8 cellular contexts compared by ENCODE assay signal in genomic region chr1:154760469-154760933, GRCh38.
DNase-seq lines count a peak whose midpoint lies in the region; ATAC-seq and TF ChIP-seq lines count a peak whose summit lies in the region.

No MANE protein-coding gene starts in this region.

- CTCF ChIA-PET in activated CD4-positive, alpha-beta memory T cell treated with anti-CD3 and anti-CD28 coated beads, Interleukin-2, amount 10 ng/mL, durations not matched to agents 7 days and 5 days (lab: Charles Lee) = interaction anchor here (0.7 to 3.0 kb wide), 23 partner anchors 9 to 279 kb away, joined by 3 to 19 read pairs (median 4); partner anchors contain the start of gene KCNN3

- intact Hi-C loops in mucosa of descending colon (cut with DNase I, micrococcal nuclease) = no loop called here

- peaks cover 36% of the 10 kb centered on the region for H3K27me3 Mint-ChIP-seq in activated CD4-positive, alpha-beta memory T cell treated with anti-CD3 and anti-CD28 coated beads, Interleukin-2, amount 10 ng/mL, durations not matched to agents 7 days and 5 days

- peak; percentile 98 for ATAC-seq in mucosa of descending colon
- no peak for ATAC-seq in GM21825 (IDR thresholded peaks at IDR 0.05; ENCODE audit: unreplicated experiment)

- H3K36me3 ChIP-seq in ectodermal cell (ENCODE audit: control insufficient read depth, insufficient read depth, low read length) = no peaks in the 10 kb centered on the region
- H3K36me3 ChIP-seq in mucosa of descending colon (ENCODE audit: low read depth) = no peaks in the 10 kb centered on the region

- H3K4me1 Mint-ChIP-seq in activated CD4-positive, alpha-beta memory T cell treated with anti-CD3 and anti-CD28 coated beads, Interleukin-2, amount 10 ng/mL, durations not matched to agents 7 days and 5 days = peaks cover 34% of the 10 kb centered on the region

- WGBS in ectodermal cell, 2 experiments = 2 to 3% methylated on average over 54 of the region's 54 CpGs

- H3K27me3 ChIP-seq in ectodermal cell (ENCODE audit: control insufficient read depth, insufficient read depth, low read length, poor library complexity, severe bottlenecking) = peaks cover 23% of the 10 kb centered on the region

- no peaks in the 10 kb centered on the region for H3K36me3 Mint-ChIP-seq in activated CD4-positive, alpha-beta memory T cell treated with anti-CD3 and anti-CD28 coated beads, Interleukin-2, amount 10 ng/mL, durations not matched to agents 7 days and 5 days (ENCODE audit: low read depth)

- H3K27ac Mint-ChIP-seq in activated CD4-positive, alpha-beta memory T cell treated with anti-CD3 and anti-CD28 coated beads, Interleukin-2, amount 10 ng/mL, durations not matched to agents 7 days and 5 days = no peak overlapping the region

- peak; percentile 61 for DNase-seq in GM03348 (ENCODE audit: low spot score)
- peak; percentile 25 for DNase-seq in NB4 (ENCODE audit: low read depth)
- DNase-seq in activated CD4-positive, alpha-beta memory T cell treated with anti-CD3 and anti-CD28 coated beads, Interleukin-2, amount 10 ng/mL, durations not matched to agents 7 days and 5 days = peak; percentile 80
- peak; percentile 73 to 85 (median 84) for DNase-seq in mucosa of descending colon
- DNase-seq in stimulated activated CD8-positive, alpha-beta memory T cell treated with anti-CD3 and anti-CD28 coated beads, Interleukin-7, amount 100 ng/mL, for 1 hour (ENCODE audit: low read depth in 2 of 2) = peak; percentile 63 to 82
- DNase-seq in NCI-H1417 treated with DMSO at 0.1 percent for 48 hours (lab: John Stamatoyannopoulos, UW) = no peak

- no peak overlapping the region for H3K4me3 ChIP-seq in NB4 (ENCODE audit: low read depth, low read length)
- H3K4me3 ChIP-seq in ectodermal cell (ENCODE audit: insufficient read depth, low read depth, low read length) = peak overlapping the region; percentile 44
- no peak overlapping the region for H3K4me3 ChIP-seq in mucosa of descending colon

- POLR2A ChIA-PET in activated CD4-positive, alpha-beta memory T cell treated with anti-CD3 and anti-CD28 coated beads, Interleukin-2, amount 10 ng/mL, durations not matched to agents 7 days and 5 days (lab: Charles Lee) = interaction anchor here (1.1 to 1.6 kb wide), 2 partner anchors 11 to 31 kb away, joined by 3 to 5 read pairs; no protein-coding TSS in a partner anchor

- H3K9me3 ChIP-seq in ectodermal cell (ENCODE audit: control insufficient read depth, low read length) (no peaks in the 10 kb centered on the region), mucosa of descending colon (no peaks in the 10 kb centered on the region)

- H3K27ac ChIP-seq in ectodermal cell (ENCODE audit: insufficient read depth, low read depth, low read length, poor library complexity, severe bottlenecking) = no peak overlapping the region

- H3K4me1 ChIP-seq in ectodermal cell (ENCODE audit: control insufficient read depth, insufficient read depth, low read length) (no peaks in the 10 kb centered on the region), mucosa of descending colon (ENCODE audit: low read depth) (peaks cover 11% of the 10 kb centered on the region)

- no peaks in the 10 kb centered on the region for H3K9me3 Mint-ChIP-seq in activated CD4-positive, alpha-beta memory T cell treated with anti-CD3 and anti-CD28 coated beads, Interleukin-2, amount 10 ng/mL, durations not matched to agents 7 days and 5 days

- TF ChIP-seq CTCF in NB4 (IDR thresholded peaks at IDR 0.05; ENCODE audit: low read depth, low read length) (peak; percentile 52), mucosa of descending colon (IDR thresholded peaks at IDR 0.05) (peak; percentile 78)

- TF ChIP-seq POLR2A in NB4 (IDR thresholded peaks at IDR 0.05; ENCODE audit: extremely low read depth, insufficient read length) = no peak

- H3K4me3 Mint-ChIP-seq in activated CD4-positive, alpha-beta memory T cell treated with anti-CD3 and anti-CD28 coated beads, Interleukin-2, amount 10 ng/mL, durations not matched to agents 7 days and 5 days = peak overlapping the region; percentile 40
